Comparison of ENCODE assay signal across 11 cellular contexts in genomic region chr3:195194559-195195161, GRCh38.
A peak's percentile ranks its signal among the peaks of the same experiment; 100 is the strongest.
DNase-seq lines count a peak whose midpoint lies in the region; ATAC-seq and TF ChIP-seq lines count a peak whose summit lies in the region.
"Had no signal": no experiment of that assay in that cellular context is flagged by ENCODE, and none has a peak within 500 bp of the region (broad histone marks: within the 10 kb centered on the region; RNA-seq: fewer than 3 reads in every experiment).

No MANE protein-coding gene starts in this region.

- no peak overlapping the region for H3K27ac ChIP-seq in ACC112 (ENCODE audit: low read depth, low read length)
- H3K27ac ChIP-seq in CD8-positive, alpha-beta memory T cell (ENCODE audit: low read depth, low read length) = peak overlapping the region; percentile 46
- peak overlapping the region; percentile 38 for H3K27ac ChIP-seq in SJSA1

- H3K4me1 ChIP-seq in ACC112 (ENCODE audit: control insufficient read depth, insufficient read depth, low read length, unreplicated experiment) (peaks cover 43% of the 10 kb centered on the region), SJSA1 (replicated peaks) (peaks cover 38% of the 10 kb centered on the region)
- no peaks in the 10 kb centered on the region for H3K4me1 ChIP-seq in CD8-positive, alpha-beta memory T cell (ENCODE audit: insufficient read depth, low read length)

- TF ChIP-seq CTCF in endothelial cell (IDR thresholded peaks at IDR 0.05; ENCODE audit: unreplicated experiment) = no peak

- H3K27ac Mint-ChIP-seq in CD8-positive, alpha-beta memory T cell = peak overlapping the region in 3 of 8 donors; percentile 5 to 41 (median 8)
- no peak overlapping the region for H3K27ac Mint-ChIP-seq in endothelial cell (ENCODE audit: unreplicated experiment)

- peaks cover 3% of the 10 kb centered on the region for H3K9me3 ChIP-seq in CD8-positive, alpha-beta memory T cell (ENCODE audit: low read length)
- H3K9me3 ChIP-seq in SJSA1 (replicated peaks) = no peaks in the 10 kb centered on the region

- CTCF ChIA-PET in CD8-positive, alpha-beta memory T cell (lab: Charles Lee) = no interaction called here

- peak overlapping the region in 1 of 7 donors; percentile 25 for H3K4me3 Mint-ChIP-seq in CD8-positive, alpha-beta memory T cell
- no peak overlapping the region for H3K4me3 Mint-ChIP-seq in endothelial cell (ENCODE audit: unreplicated experiment)

- no peaks in the 10 kb centered on the region for H3K27me3 Mint-ChIP-seq in CD8-positive, alpha-beta memory T cell
- H3K27me3 Mint-ChIP-seq in endothelial cell (ENCODE audit: unreplicated experiment) = peaks cover 1% of the 10 kb centered on the region

- H3K27me3 ChIP-seq in ACC112 (ENCODE audit: insufficient read depth, low read length) (no peaks in the 10 kb centered on the region), SJSA1 (replicated peaks) (no peaks in the 10 kb centered on the region)
- H3K27me3 ChIP-seq in CD8-positive, alpha-beta memory T cell (ENCODE audit: insufficient read depth, low read length, poor library complexity, severe bottlenecking) = no peaks in the 10 kb centered on the region

- H3K9me3 Mint-ChIP-seq in CD8-positive, alpha-beta memory T cell = peaks cover 5 to 15% (median 13%) of the 10 kb centered on the region in 5 donors
- H3K9me3 Mint-ChIP-seq in endothelial cell (ENCODE audit: unreplicated experiment) = peaks cover 5% of the 10 kb centered on the region

- H2AFZ ChIP-seq in ACC112 (ENCODE audit: low read length, unreplicated experiment) = no peak overlapping the region

- no peak for DNase-seq in CD8-positive, alpha-beta memory T cell
- DNase-seq in SJSA1 (ENCODE audit: low read depth in 1 of 2, low spot score in 2 of 2) (peak in 1 of 2 experiments; percentile 21), fibroblast of peridontal ligament (ENCODE audit: extremely low read depth) (peak; percentile 39), NCI-H526 (lab: John Stamatoyannopoulos, UW) (no peak), anterior cingulate cortex (lab: John Stamatoyannopoulos, UW) (no peak), endothelial cell (ENCODE audit: low spot score) (no peak)
- DNase-seq: activated CD4-positive, alpha-beta T cell treated with anti-CD3 and anti-CD28 coated beads for 4 hours; aorta; trophoblast cell had no signal

- H3K4me3 ChIP-seq in ACC112 (ENCODE audit: low read depth, low read length) (peak overlapping the region; percentile 5; the same call in 1 of the 2 replicates), SJSA1 (peak overlapping the region; percentile 11)
- H3K4me3 ChIP-seq in CD8-positive, alpha-beta memory T cell (ENCODE audit: low read length) = no peak overlapping the region

- POLR2A ChIA-PET in CD8-positive, alpha-beta memory T cell (lab: Charles Lee) = no interaction called here

- ATAC-seq in HG02763 (IDR thresholded peaks at IDR 0.05; ENCODE audit: unreplicated experiment) = no peak

- peaks cover 10% of the 10 kb centered on the region for H3K79me2 ChIP-seq in ACC112 (ENCODE audit: control insufficient read depth, insufficient read depth, low read length, unreplicated experiment)

- H3K36me3 Mint-ChIP-seq in CD8-positive, alpha-beta memory T cell = peaks cover 8 to 16% (median 9%) of the 10 kb centered on the region in 3 donors
- no peaks in the 10 kb centered on the region for H3K36me3 Mint-ChIP-seq in endothelial cell (ENCODE audit: low read depth, unreplicated experiment)

- peaks cover 15 to 24% (median 18%) of the 10 kb centered on the region in 3 donors for H3K4me1 Mint-ChIP-seq in CD8-positive, alpha-beta memory T cell
- peaks cover 16% of the 10 kb centered on the region for H3K4me1 Mint-ChIP-seq in endothelial cell (ENCODE audit: unreplicated experiment)

- H3K36me3 ChIP-seq in ACC112 (ENCODE audit: insufficient read depth, low read length) = peaks cover 8% of the 10 kb centered on the region
- H3K36me3 ChIP-seq in CD8-positive, alpha-beta memory T cell (ENCODE audit: insufficient read depth, low read length) = no peaks in the 10 kb centered on the region
- no peaks in the 10 kb centered on the region for H3K36me3 ChIP-seq in SJSA1
